ENCODE assay signal across 30 cellular contexts in the genomic region with DNA sequence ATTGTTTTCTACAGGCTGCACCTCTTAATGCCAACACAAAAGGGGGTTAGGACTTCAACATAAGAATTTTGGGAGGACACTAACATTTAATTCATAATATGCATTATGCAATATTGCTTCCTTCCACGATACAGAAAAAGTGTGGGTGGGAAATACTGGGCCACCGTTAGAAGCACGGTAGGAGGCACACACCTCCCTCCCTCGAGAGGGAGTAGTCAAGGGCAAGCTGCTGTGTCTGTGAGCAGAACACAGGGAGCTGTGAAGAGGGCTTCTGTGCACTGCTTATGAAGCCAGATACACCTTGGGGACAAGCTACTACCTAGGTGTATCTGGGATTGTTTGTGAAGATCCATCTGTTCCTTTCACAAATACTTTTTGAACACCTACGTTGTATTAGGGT.
"Had no signal": no experiment of that assay in that cellular context is flagged by ENCODE, and none has a peak within 500 bp of the region (broad histone marks: within the 10 kb centered on the region; RNA-seq: fewer than 3 reads in every experiment).

No MANE protein-coding gene starts in this region.

- ATAC-seq: naive thymus-derived CD4-positive, alpha-beta T cell; natural killer cell; psoas muscle; right lobe of liver; stimulated activated effector memory CD8-positive, alpha-beta T cell treated with anti-CD3 and anti-CD28 coated beads, Interleukin-12 subunit alpha, Interleukin-12 subunit beta, amount 100 ng/mL, for 72 hours; stimulated activated naive CD8-positive, alpha-beta T cell treated with anti-CD3 and anti-CD28 coated beads, Interleukin-15, amount 100 ng/mL, for 72 hours; stimulated activated naive CD8-positive, alpha-beta T cell treated with anti-CD3 and anti-CD28 coated beads, Interleukin-15, Interleukin-2, amounts not matched to agents 100 U/mL and 50 U/mL, for 24 hours; upper lobe of right lung had no signal

- H3K4me3 Mint-ChIP-seq: natural killer cell; nephron; neural crest cell; stimulated activated effector memory CD8-positive, alpha-beta T cell treated with anti-CD3 and anti-CD28 coated beads, Interleukin-12 subunit alpha, Interleukin-12 subunit beta, amount 100 ng/mL, for 72 hours; stimulated activated naive CD8-positive, alpha-beta T cell treated with anti-CD3 and anti-CD28 coated beads, Interleukin-15, amount 100 ng/mL, for 72 hours; type B pancreatic cell had no signal

- H3K9me3 Mint-ChIP-seq: natural killer cell; stimulated activated effector memory CD8-positive, alpha-beta T cell treated with anti-CD3 and anti-CD28 coated beads, Interleukin-12 subunit alpha, Interleukin-12 subunit beta, amount 100 ng/mL, for 72 hours; stimulated activated naive CD8-positive, alpha-beta T cell treated with anti-CD3 and anti-CD28 coated beads, Interleukin-15, amount 100 ng/mL, for 72 hours had no signal

- H3K27me3 Mint-ChIP-seq: progenitor cell of endocrine pancreas; stimulated activated naive CD8-positive, alpha-beta T cell treated with anti-CD3 and anti-CD28 coated beads, Interleukin-15, amount 100 ng/mL, for 72 hours had no signal

- H3K9ac ChIP-seq: parathyroid adenoma had no signal

- DNase-seq: naive thymus-derived CD4-positive, alpha-beta T cell; natural killer cell; occipital lobe; ovary; posterior cingulate gyrus; psoas muscle; right cardiac atrium; right lobe of liver; sigmoid colon; stimulated activated CD4-positive, alpha-beta T cell treated with anti-CD3 and anti-CD28 coated beads, Interleukin-15, amount 100 ng/mL, for 24 hours; stimulated activated CD4-positive, alpha-beta T cell treated with anti-CD3 and anti-CD28 coated beads, Interleukin-2, amount 100 ng/mL, for 24 hours; stimulated activated CD4-positive, alpha-beta T cell treated with anti-CD3 and anti-CD28 coated beads, Interleukin-2, amount 100 ng/mL, for 48 hours; stimulated activated CD4-positive, alpha-beta T cell treated with anti-CD3 and anti-CD28 coated beads, Interleukin-4, amount 100 ng/mL, for 24 hours; stimulated activated naive CD4-positive, alpha-beta T cell; stimulated activated naive CD8-positive, alpha-beta T cell treated with anti-CD3 and anti-CD28 coated beads, Interleukin-15, amount 100 ng/mL, for 72 hours; stimulated activated naive CD8-positive, alpha-beta T cell treated with anti-CD3 and anti-CD28 coated beads, Interleukin-15, Interleukin-2, amounts not matched to agents 100 U/mL and 50 U/mL, for 24 hours; substantia nigra; testis; tibial artery; transverse colon; upper lobe of right lung; uterus had no signal

- H3K79me2 ChIP-seq: parathyroid adenoma had no signal

- H3K4me1 ChIP-seq: parathyroid adenoma, psoas muscle, right lobe of liver, suprapubic skin, testis, tibial artery, upper lobe of right lung, uterus had no signal

- H3K36me3 Mint-ChIP-seq: natural killer cell; stimulated activated effector memory CD8-positive, alpha-beta T cell treated with anti-CD3 and anti-CD28 coated beads, Interleukin-12 subunit alpha, Interleukin-12 subunit beta, amount 100 ng/mL, for 72 hours; type B pancreatic cell had no signal

- H3K4me1 Mint-ChIP-seq: natural killer cell; nephron; stimulated activated effector memory CD8-positive, alpha-beta T cell treated with anti-CD3 and anti-CD28 coated beads, Interleukin-12 subunit alpha, Interleukin-12 subunit beta, amount 100 ng/mL, for 72 hours; stimulated activated naive CD8-positive, alpha-beta T cell treated with anti-CD3 and anti-CD28 coated beads, Interleukin-15, amount 100 ng/mL, for 72 hours had no signal

- H2AFZ ChIP-seq: parathyroid adenoma had no signal

- H3K27ac Mint-ChIP-seq: natural killer cell; nephron; progenitor cell of endocrine pancreas; stimulated activated naive CD8-positive, alpha-beta T cell treated with anti-CD3 and anti-CD28 coated beads, Interleukin-15, amount 100 ng/mL, for 72 hours; type B pancreatic cell had no signal

- H3K27me3 ChIP-seq: ovary, right lobe of liver, sigmoid colon, suprapubic skin, testis, tibial artery, transverse colon, upper lobe of right lung, uterus had no signal

- FAIRE-seq: small intestine had no signal

- H3K27ac ChIP-seq: ovary, parathyroid adenoma, psoas muscle, right lobe of liver, sigmoid colon, suprapubic skin, testis, tibial artery, transverse colon, upper lobe of right lung, uterus had no signal

- H3K9me3 ChIP-seq: ovary, psoas muscle, right lobe of liver, sigmoid colon, suprapubic skin, testis, tibial artery, transverse colon, upper lobe of right lung, uterus had no signal
